1 cellular context compared by ENCODE assay signal in the genomic region with DNA sequence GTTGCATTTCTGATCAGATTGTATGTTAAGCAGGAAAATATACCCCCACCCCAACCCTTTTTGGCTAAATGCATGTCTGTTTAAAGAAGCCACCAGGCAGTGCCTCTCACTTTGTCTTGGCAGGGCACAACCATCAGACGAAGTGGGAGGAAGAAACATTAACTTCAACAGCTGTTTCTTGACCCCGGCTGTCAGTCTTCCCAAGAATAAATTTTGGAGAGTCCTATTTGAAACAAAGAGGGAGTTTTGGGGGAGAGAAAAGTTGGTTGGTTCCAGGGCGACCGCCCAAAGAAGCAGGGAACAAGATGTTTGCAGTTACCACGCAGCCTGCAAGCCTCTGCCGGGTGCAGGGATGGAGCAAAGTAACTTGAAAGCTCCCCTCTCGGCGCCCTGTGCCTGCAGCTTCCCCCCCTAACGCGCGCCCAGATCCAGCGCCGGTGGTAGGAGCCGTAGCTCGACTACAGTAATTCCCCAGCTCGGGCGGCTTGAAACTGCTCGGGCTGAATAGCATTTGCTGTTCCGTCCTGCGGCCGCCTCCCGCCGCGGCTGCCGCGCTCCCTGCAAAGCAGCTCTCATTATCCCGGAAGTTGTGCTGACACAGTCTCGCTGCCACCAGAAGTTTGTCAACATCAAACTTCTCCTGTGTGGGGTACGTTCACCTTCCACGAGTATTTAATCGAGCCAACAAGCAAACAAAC.
A peak's percentile ranks its signal among the peaks of the same experiment; 100 is the strongest.
TF ChIP-seq lines count a peak whose summit lies in the region.

No MANE protein-coding gene starts in this region.

TF ChIP-seq in HEK293, 187 proteins besides CTCF, POLR2A, EP300 and RAD21 (continued from another document):
- TF ChIP-seq, protein P1, sequence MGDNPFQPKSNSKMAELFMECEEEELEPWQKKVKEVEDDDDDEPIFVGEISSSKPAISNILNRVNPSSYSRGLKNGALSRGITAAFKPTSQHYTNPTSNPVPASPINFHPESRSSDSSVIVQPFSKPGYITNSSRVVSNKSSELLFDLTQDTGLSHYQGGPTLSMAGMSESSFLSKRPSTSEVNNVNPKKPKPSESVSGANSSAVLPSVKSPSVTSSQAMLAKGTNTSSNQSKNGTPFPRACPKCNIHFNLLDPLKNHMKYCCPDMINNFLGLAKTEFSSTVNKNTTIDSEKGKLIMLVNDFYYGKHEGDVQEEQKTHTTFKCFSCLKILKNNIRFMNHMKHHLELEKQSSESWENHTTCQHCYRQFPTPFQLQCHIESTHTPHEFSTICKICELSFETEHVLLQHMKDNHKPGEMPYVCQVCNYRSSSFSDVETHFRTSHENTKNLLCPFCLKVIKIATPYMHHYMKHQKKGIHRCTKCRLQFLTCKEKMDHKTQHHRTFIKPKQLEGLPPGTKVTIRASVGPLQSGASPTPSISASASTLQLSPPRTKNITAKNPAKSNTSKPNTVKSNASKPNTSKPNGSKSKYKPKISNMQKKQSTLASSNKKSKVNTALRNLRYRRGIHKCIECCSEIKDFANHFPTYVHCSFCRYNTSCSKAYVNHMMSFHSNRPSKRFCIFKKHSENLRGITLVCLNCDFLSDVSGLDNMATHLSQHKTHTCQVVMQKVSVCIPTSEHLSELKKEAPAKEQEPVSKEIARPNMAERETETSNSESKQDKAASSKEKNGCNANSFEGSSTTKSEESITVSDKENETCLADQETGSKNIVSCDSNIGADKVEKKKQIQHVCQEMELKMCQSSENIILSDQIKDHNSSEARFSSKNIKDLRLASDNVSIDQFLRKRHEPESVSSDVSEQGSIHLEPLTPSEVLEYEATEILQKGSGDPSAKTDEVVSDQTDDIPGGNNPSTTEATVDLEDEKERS (tag by site-specific recombination; IDR thresholded peaks at IDR 0.05) = peak; percentile 72; the same call in 1 of the 2 replicates
- TF ChIP-seq, protein P2, sequence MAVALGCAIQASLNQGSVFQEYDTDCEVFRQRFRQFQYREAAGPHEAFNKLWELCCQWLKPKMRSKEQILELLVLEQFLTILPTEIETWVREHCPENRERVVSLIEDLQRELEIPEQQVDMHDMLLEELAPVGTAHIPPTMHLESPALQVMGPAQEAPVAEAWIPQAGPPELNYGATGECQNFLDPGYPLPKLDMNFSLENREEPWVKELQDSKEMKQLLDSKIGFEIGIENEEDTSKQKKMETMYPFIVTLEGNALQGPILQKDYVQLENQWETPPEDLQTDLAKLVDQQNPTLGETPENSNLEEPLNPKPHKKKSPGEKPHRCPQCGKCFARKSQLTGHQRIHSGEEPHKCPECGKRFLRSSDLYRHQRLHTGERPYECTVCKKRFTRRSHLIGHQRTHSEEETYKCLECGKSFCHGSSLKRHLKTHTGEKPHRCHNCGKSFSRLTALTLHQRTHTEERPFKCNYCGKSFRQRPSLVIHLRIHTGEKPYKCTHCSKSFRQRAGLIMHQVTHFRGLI (tag by site-specific recombination; IDR thresholded peaks at IDR 0.05) = no peak
- TF ChIP-seq PRDM1 (tag by site-specific recombination; IDR thresholded peaks at IDR 0.05) (peak; percentile 42), ZNF10 (tag by site-specific recombination; IDR thresholded peaks at IDR 0.05) (no peak; the same call in none of the 2 replicates), ZNF114 (tag by site-specific recombination; IDR thresholded peaks at IDR 0.05) (no peak), ZNF658 (tag by site-specific recombination; IDR thresholded peaks at IDR 0.05) (no peak), ZNF629 (tag by site-specific recombination; IDR thresholded peaks at IDR 0.05) (peak; percentile 80), ZBTB1 (tag by site-specific recombination; IDR thresholded peaks at IDR 0.05) (no peak), ZNF391 (tag by site-specific recombination; IDR thresholded peaks at IDR 0.05; ENCODE audit: borderline replicate concordance, low read depth) (peak; percentile 92; the same call in 1 of the 2 replicates), ZNF654 (tag by site-specific recombination; IDR thresholded peaks at IDR 0.05; ENCODE audit: low read depth) (no peak), ZFP69B (tag by site-specific recombination; IDR thresholded peaks at IDR 0.05) (0 out of 2 replicates have a peak, but pooled peaks have one; percentile 30), ZNF121 (tag by site-specific recombination; IDR thresholded peaks at IDR 0.05) (no peak), ZNF350 (tag by site-specific recombination; IDR thresholded peaks at IDR 0.05) (no peak), ZNF843 (tag by site-specific recombination; IDR thresholded peaks at IDR 0.05) (peak; percentile 84), ZNF324 (tag by site-specific recombination; IDR thresholded peaks at IDR 0.05) (peak; percentile 58; the same call in 1 of the 2 replicates), ZNF776 (tag by site-specific recombination; IDR thresholded peaks at IDR 0.05; ENCODE audit: borderline replicate concordance) (no peak), ZNF302 (tag by site-specific recombination; IDR thresholded peaks at IDR 0.05; ENCODE audit: low read depth) (no peak), TCF7L2 (IDR thresholded peaks at IDR 0.05; ENCODE audit: borderline replicate concordance, low read depth, low read length) (no peak)
- TF ChIP-seq, protein P3, sequence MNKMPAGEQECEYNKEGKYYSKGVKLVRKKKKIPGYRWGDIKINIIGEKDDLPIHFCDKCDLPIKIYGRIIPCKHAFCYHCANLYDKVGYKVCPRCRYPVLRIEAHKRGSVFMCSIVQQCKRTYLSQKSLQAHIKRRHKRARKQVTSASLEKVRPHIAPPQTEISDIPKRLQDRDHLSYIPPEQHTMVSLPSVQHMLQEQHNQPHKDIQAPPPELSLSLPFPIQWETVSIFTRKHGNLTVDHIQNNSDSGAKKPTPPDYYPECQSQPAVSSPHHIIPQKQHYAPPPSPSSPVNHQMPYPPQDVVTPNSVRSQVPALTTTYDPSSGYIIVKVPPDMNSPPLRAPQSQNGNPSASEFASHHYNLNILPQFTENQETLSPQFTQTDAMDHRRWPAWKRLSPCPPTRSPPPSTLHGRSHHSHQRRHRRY (tag by site-specific recombination; IDR thresholded peaks at IDR 0.05) = no peak
- TF ChIP-seq, protein P4, sequence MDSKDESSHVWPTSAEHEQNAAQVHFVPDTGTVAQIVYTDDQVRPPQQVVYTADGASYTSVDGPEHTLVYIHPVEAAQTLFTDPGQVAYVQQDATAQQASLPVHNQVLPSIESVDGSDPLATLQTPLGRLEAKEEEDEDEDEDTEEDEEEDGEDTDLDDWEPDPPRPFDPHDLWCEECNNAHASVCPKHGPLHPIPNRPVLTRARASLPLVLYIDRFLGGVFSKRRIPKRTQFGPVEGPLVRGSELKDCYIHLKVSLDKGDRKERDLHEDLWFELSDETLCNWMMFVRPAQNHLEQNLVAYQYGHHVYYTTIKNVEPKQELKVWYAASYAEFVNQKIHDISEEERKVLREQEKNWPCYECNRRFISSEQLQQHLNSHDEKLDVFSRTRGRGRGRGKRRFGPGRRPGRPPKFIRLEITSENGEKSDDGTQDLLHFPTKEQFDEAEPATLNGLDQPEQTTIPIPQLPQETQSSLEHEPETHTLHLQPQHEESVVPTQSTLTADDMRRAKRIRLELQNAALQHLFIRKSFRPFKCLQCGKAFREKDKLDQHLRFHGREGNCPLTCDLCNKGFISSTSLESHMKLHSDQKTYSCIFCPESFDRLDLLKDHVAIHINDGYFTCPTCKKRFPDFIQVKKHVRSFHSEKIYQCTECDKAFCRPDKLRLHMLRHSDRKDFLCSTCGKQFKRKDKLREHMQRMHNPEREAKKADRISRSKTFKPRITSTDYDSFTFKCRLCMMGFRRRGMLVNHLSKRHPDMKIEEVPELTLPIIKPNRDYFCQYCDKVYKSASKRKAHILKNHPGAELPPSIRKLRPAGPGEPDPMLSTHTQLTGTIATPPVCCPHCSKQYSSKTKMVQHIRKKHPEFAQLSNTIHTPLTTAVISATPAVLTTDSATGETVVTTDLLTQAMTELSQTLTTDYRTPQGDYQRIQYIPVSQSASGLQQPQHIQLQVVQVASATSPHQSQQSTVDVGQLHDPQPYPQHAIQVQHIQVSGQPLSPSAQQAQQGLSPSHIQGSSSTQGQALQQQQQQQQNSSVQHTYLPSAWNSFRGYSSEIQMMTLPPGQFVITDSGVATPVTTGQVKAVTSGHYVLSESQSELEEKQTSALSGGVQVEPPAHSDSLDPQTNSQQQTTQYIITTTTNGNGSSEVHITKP (tag by site-specific recombination; IDR thresholded peaks at IDR 0.05) = peak; percentile 100
- TF ChIP-seq, protein P5, sequence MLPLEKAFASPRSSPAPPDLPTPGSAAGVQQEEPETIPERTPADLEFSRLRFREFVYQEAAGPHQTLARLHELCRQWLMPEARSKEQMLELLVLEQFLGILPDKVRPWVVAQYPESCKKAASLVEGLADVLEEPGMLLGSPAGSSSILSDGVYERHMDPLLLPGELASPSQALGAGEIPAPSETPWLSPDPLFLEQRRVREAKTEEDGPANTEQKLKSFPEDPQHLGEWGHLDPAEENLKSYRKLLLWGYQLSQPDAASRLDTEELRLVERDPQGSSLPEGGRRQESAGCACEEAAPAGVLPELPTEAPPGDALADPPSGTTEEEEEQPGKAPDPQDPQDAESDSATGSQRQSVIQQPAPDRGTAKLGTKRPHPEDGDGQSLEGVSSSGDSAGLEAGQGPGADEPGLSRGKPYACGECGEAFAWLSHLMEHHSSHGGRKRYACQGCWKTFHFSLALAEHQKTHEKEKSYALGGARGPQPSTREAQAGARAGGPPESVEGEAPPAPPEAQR (tag by site-specific recombination; IDR thresholded peaks at IDR 0.05) = no peak
TF ChIP-seq in HEK293: peak in this region for 91.
